1 cellular context compared by ENCODE assay signal in the genomic region with DNA sequence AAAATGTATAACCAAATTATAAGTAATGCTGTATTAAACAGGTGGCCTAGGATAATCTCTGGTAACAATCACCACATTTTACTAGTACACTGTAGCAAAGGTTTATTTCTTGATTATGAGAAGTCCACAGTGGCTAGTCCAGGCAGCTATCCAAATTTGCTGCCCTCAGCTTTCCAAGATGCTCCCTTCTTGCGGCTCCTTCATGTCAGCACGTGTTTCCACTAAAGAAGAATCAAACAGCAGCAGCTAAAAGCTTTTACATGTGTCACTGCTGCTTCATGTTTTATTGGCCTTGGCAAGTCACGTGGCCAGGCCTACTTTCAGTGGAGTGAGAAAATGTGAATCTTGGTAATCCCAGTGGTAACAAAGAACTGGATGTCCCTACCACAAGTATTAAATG.
TF ChIP-seq lines count a peak whose summit lies in the region.

No MANE protein-coding gene starts in this region.

TF ChIP-seq in HepG2, 621 proteins besides CTCF, POLR2A, EP300 and RAD21:
- TF ChIP-seq GLMP (CRISPR knock-in tag; IDR thresholded peaks at IDR 0.05; ENCODE audit: borderline replicate concordance), result no peak
- peak; percentile 67 for TF ChIP-seq MNT (IDR thresholded peaks at IDR 0.05)
- no peak for TF ChIP-seq HMGXB4 (CRISPR knock-in tag; IDR thresholded peaks at IDR 0.05; ENCODE audit: borderline replicate concordance in 1 of 2, low read depth in 1 of 2)
TF ChIP-seq in HepG2: peak in this region for 1.
